In the genomic region with DNA sequence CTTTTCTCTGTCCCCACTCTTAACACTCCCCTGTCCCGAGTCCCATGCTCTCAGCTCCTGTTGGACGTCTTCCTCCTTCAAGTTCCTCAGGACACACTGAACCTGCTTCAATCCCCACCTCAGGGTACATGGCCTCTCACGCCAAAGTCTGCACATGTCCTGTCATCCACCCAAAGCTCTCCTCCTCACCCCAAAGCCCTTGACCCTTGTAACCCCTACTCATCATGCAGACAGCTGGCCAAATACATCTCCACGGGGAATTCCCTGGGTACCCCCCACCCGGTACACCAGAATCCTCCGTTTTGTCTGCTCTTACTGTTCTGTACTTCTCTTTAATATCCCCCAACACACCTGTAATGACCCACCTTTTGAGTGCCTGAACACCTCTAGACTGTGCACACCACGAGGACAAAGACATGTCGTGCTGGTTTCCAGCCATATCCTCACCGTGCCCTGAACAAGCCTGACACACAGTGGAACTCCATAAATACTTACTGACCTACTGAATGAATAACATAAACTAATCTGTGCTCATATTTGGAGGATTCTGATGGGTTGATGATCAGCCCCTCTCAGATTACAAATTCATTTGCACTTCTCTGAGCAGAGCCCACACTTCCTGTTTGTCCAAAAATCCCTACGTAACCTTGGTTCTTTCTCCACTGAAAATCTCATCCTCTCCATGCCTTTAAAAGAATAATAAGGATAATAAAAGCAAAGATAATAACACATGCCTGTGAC, we compare ENCODE assay signal across 24 cellular contexts.
DNase-seq lines count a peak whose midpoint lies in the region; FAIRE-seq and TF ChIP-seq lines count a peak whose summit lies in the region.
"Had no signal": no experiment of that assay in that cellular context is flagged by ENCODE, and none has a peak within 500 bp of the region (broad histone marks: within the 10 kb centered on the region; RNA-seq: fewer than 3 reads in every experiment).

No MANE protein-coding gene starts in this region.

- no peaks in the 10 kb centered on the region for H4K20me1 ChIP-seq in neural progenitor cell (ENCODE audit: low read depth)
- H4K20me1 ChIP-seq: BLaER1 had no signal

- peaks cover 9% of the 10 kb centered on the region for H3K9me3 Mint-ChIP-seq in neural progenitor cell
- peaks cover 8% of the 10 kb centered on the region for H3K9me3 Mint-ChIP-seq in progenitor cell of endocrine pancreas (ENCODE audit: low read depth)

- H3K27ac ChIP-seq in VCaP (peak overlapping the region; percentile 14; the same call in 1 of the 2 replicates), neural progenitor cell (no peak overlapping the region)
- H3K27ac ChIP-seq: BLaER1, HL-60 had no signal

- H3K4me2 ChIP-seq in neural progenitor cell = no peak overlapping the region
- H3K4me2 ChIP-seq: A549, BLaER1 had no signal

- H3K4me1 ChIP-seq in neural progenitor cell = no peaks in the 10 kb centered on the region
- H3K4me1 ChIP-seq: BLaER1 had no signal

- H3K4me1 Mint-ChIP-seq in neural progenitor cell = no peaks in the 10 kb centered on the region
- H3K4me1 Mint-ChIP-seq in progenitor cell of endocrine pancreas (ENCODE audit: low read depth) = peaks cover 3% of the 10 kb centered on the region
- H3K4me1 Mint-ChIP-seq: CD4-positive, alpha-beta memory T cell; T-cell had no signal

- H3K9me3 ChIP-seq in neural progenitor cell (ENCODE audit: low read depth) = no peaks in the 10 kb centered on the region

- H3K9ac ChIP-seq in neural progenitor cell = no peak overlapping the region
- H3K9ac ChIP-seq: BLaER1 had no signal

- H2AFZ ChIP-seq in neural progenitor cell (replicated peaks) = no peak overlapping the region

- peak; percentile 33 for FAIRE-seq in GM12892 (lab: Jason Lieb, UNC)
- FAIRE-seq: A549, GM12891, GM18507, H54 had no signal

- TF ChIP-seq CTCF in VCaP (conservative IDR thresholded peaks at IDR 0.05) (no peak), neural progenitor cell (IDR thresholded peaks at IDR 0.05) (no peak), progenitor cell of endocrine pancreas (IDR thresholded peaks at IDR 0.05; ENCODE audit: unreplicated experiment) (no peak)

- H3K27me3 Mint-ChIP-seq in neural progenitor cell (ENCODE audit: insufficient read depth, low read depth) (peaks cover 3% of the 10 kb centered on the region), progenitor cell of endocrine pancreas (peaks cover 3% of the 10 kb centered on the region)

- H3K36me3 Mint-ChIP-seq in neural progenitor cell = no peaks in the 10 kb centered on the region
- H3K36me3 Mint-ChIP-seq in progenitor cell of endocrine pancreas (ENCODE audit: insufficient read depth) = peaks cover 2% of the 10 kb centered on the region
- H3K36me3 Mint-ChIP-seq: CD4-positive, alpha-beta memory T cell; T-cell had no signal

- no peak overlapping the region for H3K4me3 ChIP-seq in neural progenitor cell
- H3K4me3 ChIP-seq: A549, BLaER1 had no signal

- TF ChIP-seq POLR2A in GM12892 (IDR thresholded peaks at IDR 0.05; ENCODE audit: low read depth, low read length) = no peak

- H3K4me3 Mint-ChIP-seq in neural progenitor cell = no peak overlapping the region
- H3K4me3 Mint-ChIP-seq in progenitor cell of endocrine pancreas (ENCODE audit: low read depth) = no peak overlapping the region
- H3K4me3 Mint-ChIP-seq: CD4-positive, alpha-beta memory T cell; T-cell had no signal

- no peaks in the 10 kb centered on the region for H3K79me2 ChIP-seq in neural progenitor cell (ENCODE audit: low read depth)

- DNase-seq in GM12892 (ENCODE audit: insufficient read length) (no peak), M059J (ENCODE audit: low read depth) (peak; percentile 24), neural progenitor cell (ENCODE audit: low spot score) (no peak), germinal center (ENCODE audit: low spot score) (no peak), progenitor cell of endocrine pancreas (ENCODE audit: low spot score, unreplicated experiment) (no peak), NCI-H2029 treated with DMSO at 0.1 percent for 48 hours (lab: John Stamatoyannopoulos, UW) (no peak), AG08396 (ENCODE audit: low spot score) (no peak)
- DNase-seq: CD4-positive, alpha-beta memory T cell; DMS153; Kasumi-1; NCI-H1105; NCI-H1694 treated with DMSO at 0.1 percent for 48 hours; NCI-H345; NCI-H524 treated with DMSO at 0.1 percent for 48 hours; OCI-M1; SHP77 treated with DMSO at 0.1 percent for 48 hours; T-cell had no signal

- H3K36me3 ChIP-seq in neural progenitor cell = no peaks in the 10 kb centered on the region
- H3K36me3 ChIP-seq: BLaER1 had no signal

- H3F3A ChIP-seq in neural progenitor cell (ENCODE audit: low read depth) = no peaks in the 10 kb centered on the region

- peak overlapping the region; percentile 54 for H3K27ac Mint-ChIP-seq in neural progenitor cell
- H3K27ac Mint-ChIP-seq in progenitor cell of endocrine pancreas = no peak overlapping the region
- H3K27ac Mint-ChIP-seq: CD4-positive, alpha-beta memory T cell had no signal

- H3K27me3 ChIP-seq in neural progenitor cell = no peaks in the 10 kb centered on the region
- H3K27me3 ChIP-seq: BLaER1 had no signal
